28 cellular contexts compared by ENCODE assay signal in genomic region chr10:605632-606325, GRCh38.
DNase-seq lines count a peak whose midpoint lies in the region; ATAC-seq, FAIRE-seq and TF ChIP-seq lines count a peak whose summit lies in the region.
"Had no signal": no experiment of that assay in that cellular context is flagged by ENCODE, and none has a peak within 500 bp of the region (broad histone marks: within the 10 kb centered on the region; RNA-seq: fewer than 3 reads in every experiment).

No MANE protein-coding gene starts in this region.

- CTCF ChIA-PET in HepG2 (lab: Yijun Ruan, JAX; ENCODE audit: low intra/inter-chr PET ratio, low total read pairs) (no interaction called here), RWPE1 (lab: Yijun Ruan, JAX) (no interaction called here)

- H3K36me3 ChIP-seq in BLaER1 (no peaks in the 10 kb centered on the region), SJSA1 (no peaks in the 10 kb centered on the region), trophoblast cell (ENCODE audit: control insufficient read depth in 1 of 2, insufficient read depth in 2 of 2, low read length in 2 of 2) (no peaks in the 10 kb centered on the region), HepG2 (replicated peaks in 1 of 2; ENCODE audit: control insufficient read depth in 1 of 2, insufficient read depth in 2 of 2, low read length in 2 of 2) (no peaks in the 10 kb centered on the region)
- H3K36me3 ChIP-seq in effector memory CD4-positive, alpha-beta T cell (ENCODE audit: control insufficient read depth, insufficient read depth, low read length): no peaks in the 10 kb centered on the region
- H3K36me3 ChIP-seq: BE2C, left lung, Peyer's patch, stomach had no signal

- no peak for TF ChIP-seq EP300 in HepG2 (IDR thresholded peaks at IDR 0.05; ENCODE audit: low read depth in 2 of 2, low read length in 2 of 2)
- TF ChIP-seq EP300 in HepG2 (CRISPR knock-in tag; IDR thresholded peaks at IDR 0.05; ENCODE audit: borderline replicate concordance): no peak

- H3K18ac ChIP-seq in trophoblast cell (ENCODE audit: low read length): peak overlapping the region; percentile 38

- peaks cover 6% of the 10 kb centered on the region for H3K79me1 ChIP-seq in trophoblast cell (ENCODE audit: low read length)

- H3K9ac ChIP-seq in BLaER1 (no peak overlapping the region), trophoblast cell (ENCODE audit: low read length) (no peak overlapping the region), HepG2 (ENCODE audit: insufficient read depth, low read depth, low read length) (no peak overlapping the region)

- H3K27me3 ChIP-seq in BLaER1: peaks cover 27% of the 10 kb centered on the region
- no peaks in the 10 kb centered on the region for H3K27me3 ChIP-seq in SJSA1 (replicated peaks)
- H3K27me3 ChIP-seq in layer of hippocampus (ENCODE audit: control insufficient read depth, insufficient read depth, low read length): no peaks in the 10 kb centered on the region
- no peaks in the 10 kb centered on the region for H3K27me3 ChIP-seq in trophoblast cell (ENCODE audit: insufficient read depth, low read length)
- no peaks in the 10 kb centered on the region for H3K27me3 ChIP-seq in HepG2 (ENCODE audit: control insufficient read depth in 1 of 2, insufficient read depth in 2 of 2, low read length in 2 of 2)
- H3K27me3 ChIP-seq in effector memory CD4-positive, alpha-beta T cell (replicated peaks; ENCODE audit: control insufficient read depth, insufficient read depth, low read length, poor library complexity, severe bottlenecking): no peaks in the 10 kb centered on the region
- H3K27me3 ChIP-seq: BE2C, left lung, Peyer's patch, stomach had no signal

- H4K20me1 ChIP-seq in BLaER1 (peaks cover 93% of the 10 kb centered on the region), HepG2 (ENCODE audit: insufficient read depth, low read length) (0 out of 2 replicates have a peak, but pooled peaks cover 3% of the 10 kb centered on the region)

- H4K8ac ChIP-seq in trophoblast cell (ENCODE audit: low read depth, low read length): no peak overlapping the region

- peaks cover 0 to 2% of the 10 kb centered on the region in 2 donors for H3K9me3 Mint-ChIP-seq in activated T-cell treated with anti-CD3 and anti-CD28 coated beads, Interleukin-2, amount 50 U/mL, for 72 hours

- H3K27ac ChIP-seq in BLaER1 (no peak overlapping the region), SJSA1 (peak overlapping the region; percentile 71), layer of hippocampus (ENCODE audit: low read depth, low read length) (peak overlapping the region; percentile 24), trophoblast cell (ENCODE audit: low read depth, low read length) (no peak overlapping the region), HepG2 (ENCODE audit: extremely low read length, insufficient read depth, low read length) (no peak overlapping the region), RWPE1 (no peak overlapping the region)
- no peak overlapping the region for H3K27ac ChIP-seq in effector memory CD4-positive, alpha-beta T cell (ENCODE audit: insufficient read depth, low read length, poor library complexity, severe bottlenecking)
- H3K27ac ChIP-seq: A549, left lung, SK-N-MC, stomach, VCaP had no signal

- H3K27ac Mint-ChIP-seq in activated T-cell treated with anti-CD3 and anti-CD28 coated beads, Interleukin-2, amount 50 U/mL, for 72 hours: no peak overlapping the region
- H3K27ac Mint-ChIP-seq: activated naive CD8-positive, alpha-beta T cell; activated T-helper 2 cell treated with anti-CD3 and anti-CD28 coated beads, Interferon-gamma antibody, Interleukin-2, Interleukin-4, amounts not matched to agents 10 μg/mL and 5 μg/mL and 100 μg/mL, durations not matched to agents 14 hours and 24 hours and 36 hours had no signal

- H3K4me3 Mint-ChIP-seq in activated T-cell treated with anti-CD3 and anti-CD28 coated beads, Interleukin-2, amount 50 U/mL, for 72 hours: no peak overlapping the region
- H3K4me3 Mint-ChIP-seq: activated naive CD8-positive, alpha-beta T cell had no signal

- peaks cover 18% of the 10 kb centered on the region for H3K27me3 Mint-ChIP-seq in activated T-cell treated with anti-CD3 and anti-CD28 coated beads, Interleukin-2, amount 50 U/mL, for 72 hours (ENCODE audit: low read depth)

- no peak overlapping the region for H2BK120ac ChIP-seq in trophoblast cell (ENCODE audit: insufficient read depth, low read length, poor library complexity)

- no TSS peak for BruUV-seq in HepG2 (replicated peaks; lab: Mats Ljungman, UMichigan)

- H3K79me2 ChIP-seq in trophoblast cell (ENCODE audit: control insufficient read depth, insufficient read depth, low read length, poor library complexity) (peaks cover 6% of the 10 kb centered on the region), HepG2 (ENCODE audit: insufficient read depth, low read length) (no peaks in the 10 kb centered on the region)

- no peak for ATAC-seq in HepG2
- no peak for ATAC-seq in activated T-cell treated with anti-CD3 and anti-CD28 coated beads, Interleukin-2, amount 50 U/mL, for 72 hours (replicated peaks in 1 of 2)
- ATAC-seq: A549, left lung had no signal

- no peak for TF ChIP-seq CTCF in HepG2 (CRISPR knock-in tag; IDR thresholded peaks at IDR 0.05)
- no peak for TF ChIP-seq CTCF in RWPE1 (conservative IDR thresholded peaks at IDR 0.05; ENCODE audit: low read depth)

- peaks cover 47% of the 10 kb centered on the region for H3K4me1 ChIP-seq in BLaER1
- H3K4me1 ChIP-seq in SJSA1 (replicated peaks): peaks cover 74% of the 10 kb centered on the region
- H3K4me1 ChIP-seq in trophoblast cell (ENCODE audit: control insufficient read depth in 1 of 2, insufficient read depth in 2 of 2, low read length in 2 of 2): peaks cover 28 to 32% of the 10 kb centered on the region in 2 experiments
- H3K4me1 ChIP-seq in HepG2 (ENCODE audit: insufficient read depth, low read length): no peaks in the 10 kb centered on the region
- no peaks in the 10 kb centered on the region for H3K4me1 ChIP-seq in effector memory CD4-positive, alpha-beta T cell (ENCODE audit: control insufficient read depth, insufficient read depth, low read length, poor library complexity, severe bottlenecking)
- H3K4me1 ChIP-seq: A549, BE2C, Caco-2, Peyer's patch had no signal

- TF ChIP-seq RAD21 in HepG2 (CRISPR knock-in tag; IDR thresholded peaks at IDR 0.05): no peak

- H3K36me3 Mint-ChIP-seq in activated T-cell treated with anti-CD3 and anti-CD28 coated beads, Interleukin-2, amount 50 U/mL, for 72 hours (ENCODE audit: insufficient read depth in 2 of 2): peaks cover 0 to 1% of the 10 kb centered on the region in 2 donors
- H3K36me3 Mint-ChIP-seq: activated naive CD8-positive, alpha-beta T cell had no signal

- H3K23ac ChIP-seq in trophoblast cell (ENCODE audit: low read length): no peak overlapping the region

- intact Hi-C loops in HepG2 (cut with micrococcal nuclease; ENCODE audit: unreplicated experiment): no loop called here

- H2BK5ac ChIP-seq in trophoblast cell (ENCODE audit: low read depth, low read length, poor library complexity): no peak overlapping the region

- no peak overlapping the region for H3K14ac ChIP-seq in trophoblast cell (ENCODE audit: low read length)

- TF ChIP-seq POLR2A in HepG2 (IDR thresholded peaks at IDR 0.05; ENCODE audit: insufficient read depth in 1 of 2, low read depth in 2 of 2, low read length in 2 of 2): no peak

- WGBS in trophoblast cell (ENCODE audit: extremely low coverage, insufficient coverage, insufficient read length): no CpG with 5 or more reads among the region's 25 CpGs
- 85% methylated on average over 25 of the region's 25 CpGs for WGBS in HepG2 (ENCODE audit: low lambda C conversion rate)

- in situ Hi-C loops in HepG2 (cut with HindIII; ENCODE audit: extremely low pct_ligation_motif_present, low pct_unique_long_range_greater_than_20kb): no loop called here

- peak overlapping the region; percentile 10; the same call in 1 of the 2 replicates for H3K4me2 ChIP-seq in BLaER1
- no peak overlapping the region for H3K4me2 ChIP-seq in trophoblast cell (ENCODE audit: low read length)
- no peak overlapping the region for H3K4me2 ChIP-seq in HepG2 (ENCODE audit: low read depth, low read length)
- H3K4me2 ChIP-seq: A549 had no signal

- POLR2A ChIA-PET in HepG2 (lab: Yijun Ruan, JAX): no interaction called here
- POLR2A ChIA-PET in RWPE1 (lab: Yijun Ruan, JAX; ENCODE audit: low non-redundant PET): no interaction called here

- peaks cover 14% of the 10 kb centered on the region for H3K4me1 Mint-ChIP-seq in activated T-cell treated with anti-CD3 and anti-CD28 coated beads, Interleukin-2, amount 50 U/mL, for 72 hours (ENCODE audit: low read depth)

- peak overlapping the region; percentile 4 for H3K4ac ChIP-seq in trophoblast cell (ENCODE audit: low read depth, low read length)

- DNase-seq in SJSA1 (ENCODE audit: low read depth in 1 of 2, low spot score in 2 of 2) (no peak), trophoblast cell (peak in 1 of 2 donors; percentile 48), HepG2 (ENCODE audit: low spot score) (no peak), RWPE1 (ENCODE audit: low spot score) (no peak)
- DNase-seq in activated T-cell treated with anti-CD3 and anti-CD28 coated beads, Interleukin-2, amount 50 U/mL, for 72 hours: no peak
- DNase-seq in effector memory CD4-positive, alpha-beta T cell: no peak
- DNase-seq: activated CD4-positive, alpha-beta T cell treated with anti-CD3 and anti-CD28 coated beads, Interleukin-2, amount 50 U/mL, for 1 hour; BE2C; Caco-2; DMS79 treated with DMSO at 0.1 percent for 48 hours; Karpas-422; NCI-H1417 treated with DMSO at 0.1 percent for 48 hours; NCI-H510A; NK-92 treated with Interleukin-12 subunit alpha and Interleukin-12 subunit beta, amount 100 ng/mL, for 24 hours; occipital lobe; retina; stomach; T-helper 2 cell had no signal

- H4K91ac ChIP-seq in trophoblast cell (ENCODE audit: low read depth, low read length): no peak overlapping the region

- no peak overlapping the region for H2AK5ac ChIP-seq in trophoblast cell (ENCODE audit: low read length)

- no peak overlapping the region for H4K12ac ChIP-seq in trophoblast cell (ENCODE audit: low read depth, low read length)

- no peak for FAIRE-seq in HepG2 (lab: Jason Lieb, UNC)
- FAIRE-seq: A549, HTR-8/SVneo had no signal

- H3K9me3 ChIP-seq in BLaER1: no peaks in the 10 kb centered on the region
- no peaks in the 10 kb centered on the region for H3K9me3 ChIP-seq in SJSA1 (replicated peaks)
- H3K9me3 ChIP-seq in trophoblast cell (ENCODE audit: insufficient read depth, low read depth, low read length): no peaks in the 10 kb centered on the region
- H3K9me3 ChIP-seq in HepG2 (ENCODE audit: low read length): no peaks in the 10 kb centered on the region
- H3K9me3 ChIP-seq in effector memory CD4-positive, alpha-beta T cell (ENCODE audit: control insufficient read depth, low read length): no peaks in the 10 kb centered on the region
- H3K9me3 ChIP-seq: A549, BE2C, Caco-2, left lung, Peyer's patch, stomach had no signal

- no peak overlapping the region for H2BK12ac ChIP-seq in trophoblast cell (ENCODE audit: low read length)

- H2AFZ ChIP-seq in trophoblast cell (ENCODE audit: insufficient read depth, low read length, poor library complexity): no peak overlapping the region
- no peak overlapping the region for H2AFZ ChIP-seq in HepG2 (ENCODE audit: low read length)

- H3K4me3 ChIP-seq in BLaER1 (no peak overlapping the region), SJSA1 (no peak overlapping the region), trophoblast cell (ENCODE audit: low read depth, low read length) (no peak overlapping the region), HepG2 (replicated peaks in 1 of 3; ENCODE audit: insufficient read depth in 1 of 3, low read depth in 2 of 3, low read length in 3 of 3) (no peak overlapping the region)
- H3K4me3 ChIP-seq in effector memory CD4-positive, alpha-beta T cell (ENCODE audit: insufficient read depth, low read depth, low read length, poor library complexity, severe bottlenecking): no peak overlapping the region
- H3K4me3 ChIP-seq: A549, left lung, Peyer's patch, SK-N-MC, stomach had no signal

Comparison
In these comparisons a context has a peak if more than half of its experiments do, and no peak if none do; other contexts are left out.
1. H3K27ac ChIP-seq: peak in SJSA1 (single experiment) and layer of hippocampus (single experiment); none in BLaER1 (single experiment), trophoblast cell (single experiment), HepG2 (single experiment), RWPE1 (single experiment) and effector memory CD4-positive, alpha-beta T cell (single experiment).